In genomic region chrX:110320588-110320987, GRCh38 we compare ENCODE assay signal across 15 cellular contexts. TPM values are rescaled to one million over a fixed set of nuclear protein-coding genes. Genes with fewer than 3 reads are reported as not detected.
"Had no signal": no experiment of that assay in that cellular context is flagged by ENCODE, and none has a peak within 500 bp of the region (broad histone marks: within the 10 kb centered on the region; RNA-seq: fewer than 3 reads in every experiment).

No MANE protein-coding gene starts in this region.

- H3K36me3 ChIP-seq: brain microvascular endothelial cell, thoracic aorta had no signal

- H3K4me3 ChIP-seq: mucosa of descending colon, thoracic aorta had no signal

- ATAC-seq: activated CD8-positive, alpha-beta memory T cell treated with anti-CD3 and anti-CD28 coated beads, Interleukin-2, amount 10 ng/mL, durations not matched to agents 7 days and 5 days; esophagus mucosa; foreskin keratinocyte; left lobe of liver; mucosa of descending colon; natural killer cell treated with Interleukin-12 subunit alpha and Interleukin-12 subunit beta and Interleukin-15 and Interleukin-18, amount 100 ng/mL, for 72 hours; sciatic nerve had no signal

- H3K9me3 ChIP-seq: mucosa of descending colon, thoracic aorta had no signal

- H3K27ac ChIP-seq: brain microvascular endothelial cell, foreskin keratinocyte, thoracic aorta had no signal

- DNase-seq: activated CD4-positive, alpha-beta T cell treated with anti-CD3 and anti-CD28 coated beads for 1 hour; activated CD4-positive, alpha-beta T cell treated with anti-CD3 and anti-CD28 coated beads, Interleukin-2, amount 50 U/mL, for 48 hours; activated CD8-positive, alpha-beta memory T cell treated with anti-CD3 and anti-CD28 coated beads, Interleukin-2, amount 10 ng/mL, durations not matched to agents 7 days and 5 days; activated effector memory CD4-positive, alpha-beta T cell treated with anti-CD3 and anti-CD28 coated beads, Interleukin-2, amount 50 U/mL, for 16 hours; activated T-cell treated with anti-CD3 and anti-CD28 coated beads, Interleukin-2, amount 50 U/mL, for 24 hours; brain microvascular endothelial cell; foreskin keratinocyte; mammary epithelial cell; mucosa of descending colon had no signal

- H3K27me3 ChIP-seq: brain microvascular endothelial cell, foreskin keratinocyte had no signal

RNA-seq across cellular contexts. Expression of gene RTL9, which starts 38.1 kb away (rescaled TPM):
- total RNA-seq: activated CD8-positive, alpha-beta memory T cell treated with anti-CD3 and anti-CD28 coated beads, Interleukin-2, amount 10 ng/mL, durations not matched to agents 7 days and 5 days; esophagus mucosa; natural killer cell treated with Interleukin-12 subunit alpha and Interleukin-12 subunit beta and Interleukin-15 and Interleukin-18, amount 100 ng/mL, for 72 hours; pulmonary artery endothelial cell had no signal
